Comparison of ENCODE assay signal across 13 cellular contexts in genomic region chr1:94298861-94299260, GRCh38.
DNase-seq lines count a peak whose midpoint lies in the region; ATAC-seq and TF ChIP-seq lines count a peak whose summit lies in the region.
"Had no signal": no experiment of that assay in that cellular context is flagged by ENCODE, and none has a peak within 500 bp of the region (broad histone marks: within the 10 kb centered on the region; RNA-seq: fewer than 3 reads in every experiment).

No MANE protein-coding gene starts in this region.

- WGBS in right cardiac atrium, result 17% methylated on average over 2 of the region's 2 CpGs

- H3K27me3 Mint-ChIP-seq in T-helper 17 cell, result peaks cover 23% of the 10 kb centered on the region
- H3K27me3 Mint-ChIP-seq: CD4-positive, CD25-positive, alpha-beta regulatory T cell had no signal

- peaks cover 6% of the 10 kb centered on the region for H3K4me1 ChIP-seq in right cardiac atrium (ENCODE audit: control insufficient read depth, insufficient read depth, low read length)
- peaks cover 5 to 71% (median 24%) of the 10 kb centered on the region in 5 donors for H3K4me1 ChIP-seq in subcutaneous abdominal adipose tissue (ENCODE audit: control insufficient read depth in 5 of 5, insufficient read depth in 5 of 5, low read length in 5 of 5)

- H3K27ac Mint-ChIP-seq in T-helper 17 cell, result no peak overlapping the region
- H3K27ac Mint-ChIP-seq: CD4-positive, CD25-positive, alpha-beta regulatory T cell had no signal

- no peaks in the 10 kb centered on the region for H3K36me3 Mint-ChIP-seq in T-helper 17 cell (ENCODE audit: low read depth)
- H3K36me3 Mint-ChIP-seq: CD4-positive, CD25-positive, alpha-beta regulatory T cell had no signal

- DNase-seq in LHCN-M2 (ENCODE audit: low read depth) (peak; percentile 38), choroid plexus epithelial cell (ENCODE audit: low read depth) (peak; percentile 85), right cardiac atrium (peak in 2 of 3 donors; percentile 54 to 64), T-helper 17 cell (no peak), HUDEP-2 (lab: John Stamatoyannopoulos, UW; ENCODE audit: unreplicated experiment in 76 of 76) (no peak), UCSD-AML1 (lab: John Stamatoyannopoulos, UW; ENCODE audit: unreplicated experiment) (no peak)
- DNase-seq: amniotic stem cell; CD4-positive, CD25-positive, alpha-beta regulatory T cell; NCI-H2171 treated with DMSO at 0.1 percent for 48 hours; nephron progenitor cell; stimulated activated CD4-positive, alpha-beta T cell treated with anti-CD3 and anti-CD28 coated beads, Interleukin-15, amount 100 ng/mL, for 24 hours had no signal

- H3K9ac ChIP-seq in subcutaneous abdominal adipose tissue (ENCODE audit: low read length in 5 of 5), result peak overlapping the region in 2 of 5 donors; percentile 23 to 37

- no peak overlapping the region for H3K27ac ChIP-seq in right cardiac atrium (ENCODE audit: low read length)
- peak overlapping the region; percentile 93 for H3K27ac ChIP-seq in subcutaneous abdominal adipose tissue (ENCODE audit: low read depth, low read length)

- H3K36me3 ChIP-seq in subcutaneous abdominal adipose tissue (ENCODE audit: control insufficient read depth in 5 of 5, insufficient read depth in 5 of 5, low read length in 5 of 5), result no peaks in the 10 kb centered on the region

- ATAC-seq in right cardiac atrium (peak; percentile 82 to 89), T-helper 17 cell (no peak), HG02588 (IDR thresholded peaks at IDR 0.05; ENCODE audit: unreplicated experiment) (no peak)

- H3K4me3 ChIP-seq in choroid plexus epithelial cell (ENCODE audit: low read depth, low read length) (no peak overlapping the region), right cardiac atrium (ENCODE audit: low read length) (no peak overlapping the region), subcutaneous abdominal adipose tissue (ENCODE audit: low read depth in 1 of 5, low read length in 5 of 5) (peak overlapping the region in 1 of 5 donors; percentile 2)

- H3K27me3 ChIP-seq in right cardiac atrium (ENCODE audit: control insufficient read depth, insufficient read depth) (no peaks in the 10 kb centered on the region), subcutaneous abdominal adipose tissue (ENCODE audit: control insufficient read depth in 5 of 5, insufficient read depth in 4 of 5, low read length in 5 of 5) (no peaks in the 10 kb centered on the region)

- TF ChIP-seq CTCF in choroid plexus epithelial cell (conservative IDR thresholded peaks at IDR 0.05; ENCODE audit: low read depth, low read length), result no peak

- H3K4me3 Mint-ChIP-seq in T-helper 17 cell, result no peak overlapping the region
- H3K4me3 Mint-ChIP-seq: CD4-positive, CD25-positive, alpha-beta regulatory T cell; nephron progenitor cell had no signal

- H3K9me3 ChIP-seq in right cardiac atrium (ENCODE audit: control insufficient read depth, low read length) (no peaks in the 10 kb centered on the region), subcutaneous abdominal adipose tissue (ENCODE audit: control insufficient read depth in 5 of 5, low read length in 5 of 5) (no peaks in the 10 kb centered on the region), T-helper 17 cell (ENCODE audit: control insufficient read depth, low read length, poor library complexity, severe bottlenecking) (no peaks in the 10 kb centered on the region)

- intact Hi-C loops in right cardiac atrium (cut with DNase I), result no loop called here

- H3K4me1 Mint-ChIP-seq in T-helper 17 cell, result no peaks in the 10 kb centered on the region
- H3K4me1 Mint-ChIP-seq: CD4-positive, CD25-positive, alpha-beta regulatory T cell had no signal

Comparison
In these comparisons a context has a peak if more than half of its experiments do, and no peak if none do; other contexts are left out.
1. DNase-seq: peak in LHCN-M2 (single experiment), choroid plexus epithelial cell (single experiment) and right cardiac atrium (2 of 3); none in T-helper 17 cell (0 of 3), HUDEP-2 (0 of 76) and UCSD-AML1 (single experiment).
2. ATAC-seq: peak in right cardiac atrium (2 of 2); none in T-helper 17 cell (single experiment) and HG02588 (single experiment).